Comparison of ENCODE assay signal across 2 cellular contexts in the genomic region with DNA sequence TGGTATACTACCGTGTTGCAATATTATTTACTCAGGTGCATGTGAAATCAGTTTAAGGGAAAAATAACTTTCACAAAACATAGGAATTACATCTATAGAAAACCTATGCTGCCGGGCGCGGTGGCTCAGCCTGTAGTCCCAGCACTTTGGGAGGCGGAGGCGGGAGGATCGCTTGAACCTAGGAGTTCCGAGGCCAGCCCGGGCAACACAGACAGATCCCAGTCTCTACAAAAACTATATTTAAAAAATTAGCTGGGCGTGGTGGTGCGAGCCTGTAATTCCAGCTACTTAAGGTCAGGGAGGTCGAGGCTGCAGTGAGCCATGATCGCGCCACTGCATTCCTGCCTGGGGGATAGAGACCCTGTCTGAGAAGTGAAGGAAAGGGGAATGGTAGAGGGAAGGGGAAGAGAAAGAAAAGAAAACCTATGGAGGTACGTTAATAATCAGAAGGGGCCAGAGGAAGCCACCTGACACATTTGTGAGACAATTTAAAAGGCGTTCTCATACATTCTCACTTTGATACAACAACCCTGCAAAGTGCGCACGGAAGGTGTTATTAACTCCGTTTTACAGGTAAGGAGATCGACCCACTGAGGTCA.
A peak's percentile ranks its signal among the peaks of the same experiment; 100 is the strongest.
TF ChIP-seq lines count a peak whose summit lies in the region.

No MANE protein-coding gene starts in this region.

TF ChIP-seq in K562, 482 proteins besides CTCF, POLR2A, EP300 and RAD21 (continued from another document and continues in another):
- TF ChIP-seq, protein P1, sequence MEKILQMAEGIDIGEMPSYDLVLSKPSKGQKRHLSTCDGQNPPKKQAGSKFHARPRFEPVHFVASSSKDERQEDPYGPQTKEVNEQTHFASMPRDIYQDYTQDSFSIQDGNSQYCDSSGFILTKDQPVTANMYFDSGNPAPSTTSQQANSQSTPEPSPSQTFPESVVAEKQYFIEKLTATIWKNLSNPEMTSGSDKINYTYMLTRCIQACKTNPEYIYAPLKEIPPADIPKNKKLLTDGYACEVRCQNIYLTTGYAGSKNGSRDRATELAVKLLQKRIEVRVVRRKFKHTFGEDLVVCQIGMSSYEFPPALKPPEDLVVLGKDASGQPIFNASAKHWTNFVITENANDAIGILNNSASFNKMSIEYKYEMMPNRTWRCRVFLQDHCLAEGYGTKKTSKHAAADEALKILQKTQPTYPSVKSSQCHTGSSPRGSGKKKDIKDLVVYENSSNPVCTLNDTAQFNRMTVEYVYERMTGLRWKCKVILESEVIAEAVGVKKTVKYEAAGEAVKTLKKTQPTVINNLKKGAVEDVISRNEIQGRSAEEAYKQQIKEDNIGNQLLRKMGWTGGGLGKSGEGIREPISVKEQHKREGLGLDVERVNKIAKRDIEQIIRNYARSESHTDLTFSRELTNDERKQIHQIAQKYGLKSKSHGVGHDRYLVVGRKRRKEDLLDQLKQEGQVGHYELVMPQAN (IDR thresholded peaks at IDR 0.05; ENCODE audit: borderline replicate concordance) = 0 out of 2 replicates have a peak, but pooled peaks have one; percentile 45
- TF ChIP-seq TEAD2 (tag; IDR thresholded peaks at IDR 0.05) = no peak
- TF ChIP-seq PHB2 (IDR thresholded peaks at IDR 0.05; ENCODE audit: low read depth) = no peak; the same call in 1 of the 2 replicates
- no peak for TF ChIP-seq CCNT2 (IDR thresholded peaks at IDR 0.05; ENCODE audit: borderline replicate concordance, extremely low read depth, insufficient read length, low read depth, low read length)
- TF ChIP-seq NBN (IDR thresholded peaks at IDR 0.05; ENCODE audit: low read depth) = peak; percentile 71; the same call in 1 of the 2 replicates
- TF ChIP-seq, protein P2, sequence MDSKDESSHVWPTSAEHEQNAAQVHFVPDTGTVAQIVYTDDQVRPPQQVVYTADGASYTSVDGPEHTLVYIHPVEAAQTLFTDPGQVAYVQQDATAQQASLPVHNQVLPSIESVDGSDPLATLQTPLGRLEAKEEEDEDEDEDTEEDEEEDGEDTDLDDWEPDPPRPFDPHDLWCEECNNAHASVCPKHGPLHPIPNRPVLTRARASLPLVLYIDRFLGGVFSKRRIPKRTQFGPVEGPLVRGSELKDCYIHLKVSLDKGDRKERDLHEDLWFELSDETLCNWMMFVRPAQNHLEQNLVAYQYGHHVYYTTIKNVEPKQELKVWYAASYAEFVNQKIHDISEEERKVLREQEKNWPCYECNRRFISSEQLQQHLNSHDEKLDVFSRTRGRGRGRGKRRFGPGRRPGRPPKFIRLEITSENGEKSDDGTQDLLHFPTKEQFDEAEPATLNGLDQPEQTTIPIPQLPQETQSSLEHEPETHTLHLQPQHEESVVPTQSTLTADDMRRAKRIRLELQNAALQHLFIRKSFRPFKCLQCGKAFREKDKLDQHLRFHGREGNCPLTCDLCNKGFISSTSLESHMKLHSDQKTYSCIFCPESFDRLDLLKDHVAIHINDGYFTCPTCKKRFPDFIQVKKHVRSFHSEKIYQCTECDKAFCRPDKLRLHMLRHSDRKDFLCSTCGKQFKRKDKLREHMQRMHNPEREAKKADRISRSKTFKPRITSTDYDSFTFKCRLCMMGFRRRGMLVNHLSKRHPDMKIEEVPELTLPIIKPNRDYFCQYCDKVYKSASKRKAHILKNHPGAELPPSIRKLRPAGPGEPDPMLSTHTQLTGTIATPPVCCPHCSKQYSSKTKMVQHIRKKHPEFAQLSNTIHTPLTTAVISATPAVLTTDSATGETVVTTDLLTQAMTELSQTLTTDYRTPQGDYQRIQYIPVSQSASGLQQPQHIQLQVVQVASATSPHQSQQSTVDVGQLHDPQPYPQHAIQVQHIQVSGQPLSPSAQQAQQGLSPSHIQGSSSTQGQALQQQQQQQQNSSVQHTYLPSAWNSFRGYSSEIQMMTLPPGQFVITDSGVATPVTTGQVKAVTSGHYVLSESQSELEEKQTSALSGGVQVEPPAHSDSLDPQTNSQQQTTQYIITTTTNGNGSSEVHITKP (IDR thresholded peaks at IDR 0.05; ENCODE audit: partially characterized antibody) = peak; percentile 52
- 0 out of 2 replicates have a peak, but pooled peaks have one; percentile 48 for TF ChIP-seq NFRKB (IDR thresholded peaks at IDR 0.05; ENCODE audit: low read depth)
- no peak for TF ChIP-seq BDP1 (IDR thresholded peaks at IDR 0.05; ENCODE audit: insufficient read depth, insufficient read length)
- no peak for TF ChIP-seq MYC (IDR thresholded peaks at IDR 0.05; ENCODE audit: low read depth, low read length)
- TF ChIP-seq MYC (CRISPR knock-in tag; IDR thresholded peaks at IDR 0.05; ENCODE audit: borderline replicate concordance, low read depth) = 0 out of 2 replicates have a peak, but pooled peaks have one; percentile 38
- no peak for TF ChIP-seq SMAD2 (IDR thresholded peaks at IDR 0.05; ENCODE audit: low read depth, low read length)
- TF ChIP-seq JUND (IDR thresholded peaks at IDR 0.05; ENCODE audit: borderline replicate concordance, low read depth, low read length) = no peak
- no peak for TF ChIP-seq JUND (tag; IDR thresholded peaks at IDR 0.05; ENCODE audit: borderline replicate concordance, low read depth, low read length)

TF ChIP-seq in HepG2, 621 proteins besides CTCF, POLR2A, EP300 and RAD21 (continued from another document and continues in another):
- TF ChIP-seq, protein P3, sequence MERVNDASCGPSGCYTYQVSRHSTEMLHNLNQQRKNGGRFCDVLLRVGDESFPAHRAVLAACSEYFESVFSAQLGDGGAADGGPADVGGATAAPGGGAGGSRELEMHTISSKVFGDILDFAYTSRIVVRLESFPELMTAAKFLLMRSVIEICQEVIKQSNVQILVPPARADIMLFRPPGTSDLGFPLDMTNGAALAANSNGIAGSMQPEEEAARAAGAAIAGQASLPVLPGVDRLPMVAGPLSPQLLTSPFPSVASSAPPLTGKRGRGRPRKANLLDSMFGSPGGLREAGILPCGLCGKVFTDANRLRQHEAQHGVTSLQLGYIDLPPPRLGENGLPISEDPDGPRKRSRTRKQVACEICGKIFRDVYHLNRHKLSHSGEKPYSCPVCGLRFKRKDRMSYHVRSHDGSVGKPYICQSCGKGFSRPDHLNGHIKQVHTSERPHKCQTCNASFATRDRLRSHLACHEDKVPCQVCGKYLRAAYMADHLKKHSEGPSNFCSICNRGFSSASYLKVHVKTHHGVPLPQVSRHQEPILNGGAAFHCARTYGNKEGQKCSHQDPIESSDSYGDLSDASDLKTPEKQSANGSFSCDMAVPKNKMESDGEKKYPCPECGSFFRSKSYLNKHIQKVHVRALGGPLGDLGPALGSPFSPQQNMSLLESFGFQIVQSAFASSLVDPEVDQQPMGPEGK (CRISPR knock-in tag; IDR thresholded peaks at IDR 0.05) = no peak
- TF ChIP-seq ZEB1 (IDR thresholded peaks at IDR 0.05; ENCODE audit: insufficient replicate concordance, low read depth) = peak; percentile 79
- TF ChIP-seq ZNF350 (CRISPR knock-in tag; IDR thresholded peaks at IDR 0.05; ENCODE audit: borderline replicate concordance, low read depth) = peak; percentile 51; the same call in 1 of the 2 replicates
- TF ChIP-seq, protein P4, sequence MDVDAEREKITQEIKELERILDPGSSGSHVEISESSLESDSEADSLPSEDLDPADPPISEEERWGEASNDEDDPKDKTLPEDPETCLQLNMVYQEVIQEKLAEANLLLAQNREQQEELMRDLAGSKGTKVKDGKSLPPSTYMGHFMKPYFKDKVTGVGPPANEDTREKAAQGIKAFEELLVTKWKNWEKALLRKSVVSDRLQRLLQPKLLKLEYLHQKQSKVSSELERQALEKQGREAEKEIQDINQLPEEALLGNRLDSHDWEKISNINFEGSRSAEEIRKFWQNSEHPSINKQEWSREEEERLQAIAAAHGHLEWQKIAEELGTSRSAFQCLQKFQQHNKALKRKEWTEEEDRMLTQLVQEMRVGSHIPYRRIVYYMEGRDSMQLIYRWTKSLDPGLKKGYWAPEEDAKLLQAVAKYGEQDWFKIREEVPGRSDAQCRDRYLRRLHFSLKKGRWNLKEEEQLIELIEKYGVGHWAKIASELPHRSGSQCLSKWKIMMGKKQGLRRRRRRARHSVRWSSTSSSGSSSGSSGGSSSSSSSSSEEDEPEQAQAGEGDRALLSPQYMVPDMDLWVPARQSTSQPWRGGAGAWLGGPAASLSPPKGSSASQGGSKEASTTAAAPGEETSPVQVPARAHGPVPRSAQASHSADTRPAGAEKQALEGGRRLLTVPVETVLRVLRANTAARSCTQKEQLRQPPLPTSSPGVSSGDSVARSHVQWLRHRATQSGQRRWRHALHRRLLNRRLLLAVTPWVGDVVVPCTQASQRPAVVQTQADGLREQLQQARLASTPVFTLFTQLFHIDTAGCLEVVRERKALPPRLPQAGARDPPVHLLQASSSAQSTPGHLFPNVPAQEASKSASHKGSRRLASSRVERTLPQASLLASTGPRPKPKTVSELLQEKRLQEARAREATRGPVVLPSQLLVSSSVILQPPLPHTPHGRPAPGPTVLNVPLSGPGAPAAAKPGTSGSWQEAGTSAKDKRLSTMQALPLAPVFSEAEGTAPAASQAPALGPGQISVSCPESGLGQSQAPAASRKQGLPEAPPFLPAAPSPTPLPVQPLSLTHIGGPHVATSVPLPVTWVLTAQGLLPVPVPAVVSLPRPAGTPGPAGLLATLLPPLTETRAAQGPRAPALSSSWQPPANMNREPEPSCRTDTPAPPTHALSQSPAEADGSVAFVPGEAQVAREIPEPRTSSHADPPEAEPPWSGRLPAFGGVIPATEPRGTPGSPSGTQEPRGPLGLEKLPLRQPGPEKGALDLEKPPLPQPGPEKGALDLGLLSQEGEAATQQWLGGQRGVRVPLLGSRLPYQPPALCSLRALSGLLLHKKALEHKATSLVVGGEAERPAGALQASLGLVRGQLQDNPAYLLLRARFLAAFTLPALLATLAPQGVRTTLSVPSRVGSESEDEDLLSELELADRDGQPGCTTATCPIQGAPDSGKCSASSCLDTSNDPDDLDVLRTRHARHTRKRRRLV (CRISPR knock-in tag; IDR thresholded peaks at IDR 0.05) = 0 out of 2 replicates have a peak, but pooled peaks have one; percentile 30
- TF ChIP-seq, protein P5, sequence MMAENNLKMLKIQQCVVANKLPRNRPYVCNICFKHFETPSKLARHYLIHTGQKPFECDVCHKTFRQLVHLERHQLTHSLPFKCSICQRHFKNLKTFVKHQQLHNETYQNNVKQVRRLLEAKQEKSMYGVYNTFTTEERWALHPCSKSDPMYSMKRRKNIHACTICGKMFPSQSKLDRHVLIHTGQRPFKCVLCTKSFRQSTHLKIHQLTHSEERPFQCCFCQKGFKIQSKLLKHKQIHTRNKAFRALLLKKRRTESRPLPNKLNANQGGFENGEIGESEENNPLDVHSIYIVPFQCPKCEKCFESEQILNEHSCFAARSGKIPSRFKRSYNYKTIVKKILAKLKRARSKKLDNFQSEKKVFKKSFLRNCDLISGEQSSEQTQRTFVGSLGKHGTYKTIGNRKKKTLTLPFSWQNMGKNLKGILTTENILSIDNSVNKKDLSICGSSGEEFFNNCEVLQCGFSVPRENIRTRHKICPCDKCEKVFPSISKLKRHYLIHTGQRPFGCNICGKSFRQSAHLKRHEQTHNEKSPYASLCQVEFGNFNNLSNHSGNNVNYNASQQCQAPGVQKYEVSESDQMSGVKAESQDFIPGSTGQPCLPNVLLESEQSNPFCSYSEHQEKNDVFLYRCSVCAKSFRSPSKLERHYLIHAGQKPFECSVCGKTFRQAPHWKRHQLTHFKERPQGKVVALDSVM (CRISPR knock-in tag; IDR thresholded peaks at IDR 0.05) = peak; percentile 97
- 0 out of 2 replicates have a peak, but pooled peaks have one; percentile 9 for TF ChIP-seq SIN3A (IDR thresholded peaks at IDR 0.05; ENCODE audit: borderline replicate concordance, low read depth, low read length)
- no peak for TF ChIP-seq ZNF224 (CRISPR knock-in tag; IDR thresholded peaks at IDR 0.05)
- peak; percentile 42 for TF ChIP-seq HNRNPK (IDR thresholded peaks at IDR 0.05; ENCODE audit: low read depth, low read length, poor library complexity, severe bottlenecking)
- 0 out of 2 replicates have a peak, but pooled peaks have one; percentile 53 for TF ChIP-seq ADNP (CRISPR knock-in tag; IDR thresholded peaks at IDR 0.05)
- TF ChIP-seq, protein P6, sequence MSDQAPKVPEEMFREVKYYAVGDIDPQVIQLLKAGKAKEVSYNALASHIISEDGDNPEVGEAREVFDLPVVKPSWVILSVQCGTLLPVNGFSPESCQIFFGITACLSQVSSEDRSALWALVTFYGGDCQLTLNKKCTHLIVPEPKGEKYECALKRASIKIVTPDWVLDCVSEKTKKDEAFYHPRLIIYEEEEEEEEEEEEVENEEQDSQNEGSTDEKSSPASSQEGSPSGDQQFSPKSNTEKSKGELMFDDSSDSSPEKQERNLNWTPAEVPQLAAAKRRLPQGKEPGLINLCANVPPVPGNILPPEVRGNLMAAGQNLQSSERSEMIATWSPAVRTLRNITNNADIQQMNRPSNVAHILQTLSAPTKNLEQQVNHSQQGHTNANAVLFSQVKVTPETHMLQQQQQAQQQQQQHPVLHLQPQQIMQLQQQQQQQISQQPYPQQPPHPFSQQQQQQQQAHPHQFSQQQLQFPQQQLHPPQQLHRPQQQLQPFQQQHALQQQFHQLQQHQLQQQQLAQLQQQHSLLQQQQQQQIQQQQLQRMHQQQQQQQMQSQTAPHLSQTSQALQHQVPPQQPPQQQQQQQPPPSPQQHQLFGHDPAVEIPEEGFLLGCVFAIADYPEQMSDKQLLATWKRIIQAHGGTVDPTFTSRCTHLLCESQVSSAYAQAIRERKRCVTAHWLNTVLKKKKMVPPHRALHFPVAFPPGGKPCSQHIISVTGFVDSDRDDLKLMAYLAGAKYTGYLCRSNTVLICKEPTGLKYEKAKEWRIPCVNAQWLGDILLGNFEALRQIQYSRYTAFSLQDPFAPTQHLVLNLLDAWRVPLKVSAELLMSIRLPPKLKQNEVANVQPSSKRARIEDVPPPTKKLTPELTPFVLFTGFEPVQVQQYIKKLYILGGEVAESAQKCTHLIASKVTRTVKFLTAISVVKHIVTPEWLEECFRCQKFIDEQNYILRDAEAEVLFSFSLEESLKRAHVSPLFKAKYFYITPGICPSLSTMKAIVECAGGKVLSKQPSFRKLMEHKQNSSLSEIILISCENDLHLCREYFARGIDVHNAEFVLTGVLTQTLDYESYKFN (CRISPR knock-in tag; conservative IDR thresholded peaks at IDR 0.05) = 0 out of 2 replicates have a peak, but pooled peaks have one; percentile 14
- no peak for TF ChIP-seq NFE2L1 (CRISPR knock-in tag; IDR thresholded peaks at IDR 0.05; ENCODE audit: borderline replicate concordance)
- TF ChIP-seq, protein P7, sequence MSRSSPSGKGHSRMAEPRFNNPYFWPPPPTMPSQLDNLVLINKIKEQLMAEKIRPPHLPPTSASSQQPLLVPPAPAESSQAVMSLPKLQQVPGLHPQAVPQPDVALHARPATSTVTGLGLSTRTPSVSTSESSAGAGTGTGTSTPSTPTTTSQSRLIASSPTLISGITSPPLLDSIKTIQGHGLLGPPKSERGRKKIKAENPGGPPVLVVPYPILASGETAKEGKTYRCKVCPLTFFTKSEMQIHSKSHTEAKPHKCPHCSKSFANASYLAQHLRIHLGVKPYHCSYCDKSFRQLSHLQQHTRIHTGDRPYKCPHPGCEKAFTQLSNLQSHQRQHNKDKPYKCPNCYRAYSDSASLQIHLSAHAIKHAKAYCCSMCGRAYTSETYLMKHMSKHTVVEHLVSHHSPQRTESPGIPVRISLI (CRISPR knock-in tag; IDR thresholded peaks at IDR 0.05; ENCODE audit: borderline replicate concordance) = 0 out of 2 replicates have a peak, but pooled peaks have one; percentile 23
- no peak for TF ChIP-seq ZNF777 (CRISPR knock-in tag; IDR thresholded peaks at IDR 0.05)
- TF ChIP-seq YY1 (IDR thresholded peaks at IDR 0.05; ENCODE audit: insufficient read depth, insufficient replicate concordance, low read depth, low read length) = no peak
- TF ChIP-seq ZNF652 (CRISPR knock-in tag; IDR thresholded peaks at IDR 0.05; ENCODE audit: borderline replicate concordance, low read depth) = no peak
